1 cellular context compared by ENCODE assay signal in the genomic region with DNA sequence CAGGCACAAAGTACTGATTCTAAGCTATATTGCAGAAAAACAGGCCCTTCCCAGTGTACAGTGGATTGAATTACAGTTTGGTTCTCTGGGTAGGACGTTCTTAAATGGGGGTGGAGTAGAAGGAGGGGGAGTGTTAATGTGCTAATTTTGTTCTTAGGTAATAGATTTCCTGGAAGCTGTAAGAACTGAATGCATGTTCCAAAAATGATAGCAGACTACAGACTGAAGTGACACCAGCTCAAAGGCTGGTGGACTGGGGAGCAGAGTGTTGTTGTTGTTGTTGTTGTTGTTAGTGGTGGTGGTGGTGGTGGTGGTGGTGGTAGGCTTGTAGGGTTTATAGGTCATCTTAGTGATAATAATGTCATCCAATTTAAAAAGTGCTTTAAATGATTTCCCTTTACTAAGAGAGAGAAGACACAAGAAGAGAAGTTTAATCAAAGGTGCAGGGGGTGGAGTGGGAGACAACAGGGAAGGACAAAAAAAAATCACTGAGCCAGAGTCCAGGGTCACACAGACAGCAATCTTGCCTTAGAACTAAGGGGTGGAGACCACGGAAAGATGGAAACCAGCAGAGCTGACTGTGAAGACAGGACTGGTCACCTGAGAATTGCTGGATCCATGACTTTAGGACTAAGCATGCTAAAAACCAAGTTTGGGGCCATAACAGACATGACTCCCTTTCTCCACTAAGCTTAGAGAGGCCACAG.
TF ChIP-seq lines count a peak whose summit lies in the region.

No MANE protein-coding gene starts in this region.

TF ChIP-seq in K562, 482 proteins besides CTCF, POLR2A, EP300 and RAD21 (continued from another document and continues in another):
- TF ChIP-seq TCF7 (IDR thresholded peaks at IDR 0.05; ENCODE audit: borderline replicate concordance) = no peak
- peak; percentile 60 for TF ChIP-seq TCF3 (CRISPR knock-in tag; IDR thresholded peaks at IDR 0.05)
- no peak for TF ChIP-seq HLTF (IDR thresholded peaks at IDR 0.05)
- no peak for TF ChIP-seq NEUROD1 (IDR thresholded peaks at IDR 0.05; ENCODE audit: borderline replicate concordance, low read depth, low read length, partially characterized antibody)
- no peak for TF ChIP-seq RCOR1 (IDR thresholded peaks at IDR 0.05; ENCODE audit: borderline replicate concordance in 1 of 2, low read depth in 2 of 2, low read length in 2 of 2)
- TF ChIP-seq, protein P1, sequence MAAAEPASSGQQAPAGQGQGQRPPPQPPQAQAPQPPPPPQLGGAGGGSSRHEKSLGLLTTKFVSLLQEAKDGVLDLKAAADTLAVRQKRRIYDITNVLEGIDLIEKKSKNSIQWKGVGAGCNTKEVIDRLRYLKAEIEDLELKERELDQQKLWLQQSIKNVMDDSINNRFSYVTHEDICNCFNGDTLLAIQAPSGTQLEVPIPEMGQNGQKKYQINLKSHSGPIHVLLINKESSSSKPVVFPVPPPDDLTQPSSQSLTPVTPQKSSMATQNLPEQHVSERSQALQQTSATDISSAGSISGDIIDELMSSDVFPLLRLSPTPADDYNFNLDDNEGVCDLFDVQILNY (CRISPR knock-in tag; IDR thresholded peaks at IDR 0.05) = no peak
- no peak for TF ChIP-seq NCOA4 (IDR thresholded peaks at IDR 0.05; ENCODE audit: partially characterized antibody)
- TF ChIP-seq, protein P2, sequence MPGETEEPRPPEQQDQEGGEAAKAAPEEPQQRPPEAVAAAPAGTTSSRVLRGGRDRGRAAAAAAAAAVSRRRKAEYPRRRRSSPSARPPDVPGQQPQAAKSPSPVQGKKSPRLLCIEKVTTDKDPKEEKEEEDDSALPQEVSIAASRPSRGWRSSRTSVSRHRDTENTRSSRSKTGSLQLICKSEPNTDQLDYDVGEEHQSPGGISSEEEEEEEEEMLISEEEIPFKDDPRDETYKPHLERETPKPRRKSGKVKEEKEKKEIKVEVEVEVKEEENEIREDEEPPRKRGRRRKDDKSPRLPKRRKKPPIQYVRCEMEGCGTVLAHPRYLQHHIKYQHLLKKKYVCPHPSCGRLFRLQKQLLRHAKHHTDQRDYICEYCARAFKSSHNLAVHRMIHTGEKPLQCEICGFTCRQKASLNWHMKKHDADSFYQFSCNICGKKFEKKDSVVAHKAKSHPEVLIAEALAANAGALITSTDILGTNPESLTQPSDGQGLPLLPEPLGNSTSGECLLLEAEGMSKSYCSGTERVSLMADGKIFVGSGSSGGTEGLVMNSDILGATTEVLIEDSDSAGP (CRISPR knock-in tag; IDR thresholded peaks at IDR 0.05) = no peak
- 0 out of 2 replicates have a peak, but pooled peaks have one; percentile 26 for TF ChIP-seq EGR1 (conservative IDR thresholded peaks at IDR 0.05)
- TF ChIP-seq EZH2 (IDR thresholded peaks at IDR 0.05; ENCODE audit: borderline replicate concordance, low read depth, low read length) = no peak
- TF ChIP-seq SMARCA4 (IDR thresholded peaks at IDR 0.05) = peak; percentile 53; the same call in 1 of the 2 replicates
- TF ChIP-seq, protein P3, sequence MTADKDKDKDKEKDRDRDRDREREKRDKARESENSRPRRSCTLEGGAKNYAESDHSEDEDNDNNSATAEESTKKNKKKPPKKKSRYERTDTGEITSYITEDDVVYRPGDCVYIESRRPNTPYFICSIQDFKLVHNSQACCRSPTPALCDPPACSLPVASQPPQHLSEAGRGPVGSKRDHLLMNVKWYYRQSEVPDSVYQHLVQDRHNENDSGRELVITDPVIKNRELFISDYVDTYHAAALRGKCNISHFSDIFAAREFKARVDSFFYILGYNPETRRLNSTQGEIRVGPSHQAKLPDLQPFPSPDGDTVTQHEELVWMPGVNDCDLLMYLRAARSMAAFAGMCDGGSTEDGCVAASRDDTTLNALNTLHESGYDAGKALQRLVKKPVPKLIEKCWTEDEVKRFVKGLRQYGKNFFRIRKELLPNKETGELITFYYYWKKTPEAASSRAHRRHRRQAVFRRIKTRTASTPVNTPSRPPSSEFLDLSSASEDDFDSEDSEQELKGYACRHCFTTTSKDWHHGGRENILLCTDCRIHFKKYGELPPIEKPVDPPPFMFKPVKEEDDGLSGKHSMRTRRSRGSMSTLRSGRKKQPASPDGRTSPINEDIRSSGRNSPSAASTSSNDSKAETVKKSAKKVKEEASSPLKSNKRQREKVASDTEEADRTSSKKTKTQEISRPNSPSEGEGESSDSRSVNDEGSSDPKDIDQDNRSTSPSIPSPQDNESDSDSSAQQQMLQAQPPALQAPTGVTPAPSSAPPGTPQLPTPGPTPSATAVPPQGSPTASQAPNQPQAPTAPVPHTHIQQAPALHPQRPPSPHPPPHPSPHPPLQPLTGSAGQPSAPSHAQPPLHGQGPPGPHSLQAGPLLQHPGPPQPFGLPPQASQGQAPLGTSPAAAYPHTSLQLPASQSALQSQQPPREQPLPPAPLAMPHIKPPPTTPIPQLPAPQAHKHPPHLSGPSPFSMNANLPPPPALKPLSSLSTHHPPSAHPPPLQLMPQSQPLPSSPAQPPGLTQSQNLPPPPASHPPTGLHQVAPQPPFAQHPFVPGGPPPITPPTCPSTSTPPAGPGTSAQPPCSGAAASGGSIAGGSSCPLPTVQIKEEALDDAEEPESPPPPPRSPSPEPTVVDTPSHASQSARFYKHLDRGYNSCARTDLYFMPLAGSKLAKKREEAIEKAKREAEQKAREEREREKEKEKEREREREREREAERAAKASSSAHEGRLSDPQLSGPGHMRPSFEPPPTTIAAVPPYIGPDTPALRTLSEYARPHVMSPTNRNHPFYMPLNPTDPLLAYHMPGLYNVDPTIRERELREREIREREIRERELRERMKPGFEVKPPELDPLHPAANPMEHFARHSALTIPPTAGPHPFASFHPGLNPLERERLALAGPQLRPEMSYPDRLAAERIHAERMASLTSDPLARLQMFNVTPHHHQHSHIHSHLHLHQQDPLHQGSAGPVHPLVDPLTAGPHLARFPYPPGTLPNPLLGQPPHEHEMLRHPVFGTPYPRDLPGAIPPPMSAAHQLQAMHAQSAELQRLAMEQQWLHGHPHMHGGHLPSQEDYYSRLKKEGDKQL (CRISPR knock-in tag; IDR thresholded peaks at IDR 0.05; ENCODE audit: borderline replicate concordance) = no peak
- TF ChIP-seq COPS2 (conservative IDR thresholded peaks at IDR 0.05) = no peak
- 0 out of 2 replicates have a peak, but pooled peaks have one; percentile 18 for TF ChIP-seq JUND (IDR thresholded peaks at IDR 0.05; ENCODE audit: borderline replicate concordance, low read depth, low read length)
- TF ChIP-seq JUND (tag; IDR thresholded peaks at IDR 0.05; ENCODE audit: borderline replicate concordance, low read depth, low read length) = no peak; the same call in 2 of the 3 replicates
- TF ChIP-seq ZNF589 (CRISPR knock-in tag; IDR thresholded peaks at IDR 0.05; ENCODE audit: low read depth) = 0 out of 2 replicates have a peak, but pooled peaks have one; percentile 37
- TF ChIP-seq ZKSCAN8 (CRISPR knock-in tag; IDR thresholded peaks at IDR 0.05) = no peak
- TF ChIP-seq PBX2 (CRISPR knock-in tag; IDR thresholded peaks at IDR 0.05; ENCODE audit: low read depth) = no peak
- TF ChIP-seq PBX2 (tag; conservative IDR thresholded peaks at IDR 0.05; ENCODE audit: low read depth) = no peak
- TF ChIP-seq HCFC1 (IDR thresholded peaks at IDR 0.05; ENCODE audit: low read depth, low read length) = no peak
- TF ChIP-seq STAT5A (IDR thresholded peaks at IDR 0.05; ENCODE audit: borderline replicate concordance, low read length) = peak; percentile 74; the same call in 1 of the 2 replicates
- peak; percentile 14 to 59; a peak in 1 of 4 replicates for TF ChIP-seq FOXK2 (conservative IDR thresholded peaks at IDR 0.05 in 1 of 2, IDR thresholded peaks at IDR 0.05 in 1 of 2; ENCODE audit: low read depth in 2 of 2)
- no peak for TF ChIP-seq THRAP3 (IDR thresholded peaks at IDR 0.05; ENCODE audit: borderline replicate concordance)
- TF ChIP-seq ZFPM2 (CRISPR knock-in tag; IDR thresholded peaks at IDR 0.05) = no peak
- no peak for TF ChIP-seq ZNF121 (CRISPR knock-in tag; conservative IDR thresholded peaks at IDR 0.05)
- no peak for TF ChIP-seq XRCC5 (IDR thresholded peaks at IDR 0.05; ENCODE audit: low read depth, low read length)
- TF ChIP-seq SIN3B (IDR thresholded peaks at IDR 0.05; ENCODE audit: low read depth) = no peak
- peak in 1 of 2 experiments; percentile 30; a peak in 1 of 4 replicates for TF ChIP-seq MAZ (CRISPR knock-in tag; conservative IDR thresholded peaks at IDR 0.05 in 1 of 2, IDR thresholded peaks at IDR 0.05 in 1 of 2)
- no peak for TF ChIP-seq PATZ1 (CRISPR knock-in tag; IDR thresholded peaks at IDR 0.05; ENCODE audit: borderline replicate concordance)
- TF ChIP-seq HDAC1 (IDR thresholded peaks at IDR 0.05) = 0 out of 4 replicates have a peak, but pooled peaks of 1 of the 2 experiments have one; percentile 25
- TF ChIP-seq MCM5 (IDR thresholded peaks at IDR 0.05; ENCODE audit: low read depth) = no peak
- TF ChIP-seq NR2C1 (IDR thresholded peaks at IDR 0.05) = no peak
- TF ChIP-seq NR2C1 (tag; IDR thresholded peaks at IDR 0.05) = no peak
- TF ChIP-seq NFE2L1 (tag; IDR thresholded peaks at IDR 0.05; ENCODE audit: borderline replicate concordance, low read depth) = no peak
- TF ChIP-seq ZNF324 (CRISPR knock-in tag; IDR thresholded peaks at IDR 0.05) = no peak
- TF ChIP-seq ZFP30 (CRISPR knock-in tag; IDR thresholded peaks at IDR 0.05; ENCODE audit: borderline replicate concordance) = no peak
- TF ChIP-seq ZNF778 (CRISPR knock-in tag; IDR thresholded peaks at IDR 0.05) = no peak
- no peak for TF ChIP-seq MECOM (CRISPR knock-in tag; IDR thresholded peaks at IDR 0.05)
- TF ChIP-seq, protein P4, sequence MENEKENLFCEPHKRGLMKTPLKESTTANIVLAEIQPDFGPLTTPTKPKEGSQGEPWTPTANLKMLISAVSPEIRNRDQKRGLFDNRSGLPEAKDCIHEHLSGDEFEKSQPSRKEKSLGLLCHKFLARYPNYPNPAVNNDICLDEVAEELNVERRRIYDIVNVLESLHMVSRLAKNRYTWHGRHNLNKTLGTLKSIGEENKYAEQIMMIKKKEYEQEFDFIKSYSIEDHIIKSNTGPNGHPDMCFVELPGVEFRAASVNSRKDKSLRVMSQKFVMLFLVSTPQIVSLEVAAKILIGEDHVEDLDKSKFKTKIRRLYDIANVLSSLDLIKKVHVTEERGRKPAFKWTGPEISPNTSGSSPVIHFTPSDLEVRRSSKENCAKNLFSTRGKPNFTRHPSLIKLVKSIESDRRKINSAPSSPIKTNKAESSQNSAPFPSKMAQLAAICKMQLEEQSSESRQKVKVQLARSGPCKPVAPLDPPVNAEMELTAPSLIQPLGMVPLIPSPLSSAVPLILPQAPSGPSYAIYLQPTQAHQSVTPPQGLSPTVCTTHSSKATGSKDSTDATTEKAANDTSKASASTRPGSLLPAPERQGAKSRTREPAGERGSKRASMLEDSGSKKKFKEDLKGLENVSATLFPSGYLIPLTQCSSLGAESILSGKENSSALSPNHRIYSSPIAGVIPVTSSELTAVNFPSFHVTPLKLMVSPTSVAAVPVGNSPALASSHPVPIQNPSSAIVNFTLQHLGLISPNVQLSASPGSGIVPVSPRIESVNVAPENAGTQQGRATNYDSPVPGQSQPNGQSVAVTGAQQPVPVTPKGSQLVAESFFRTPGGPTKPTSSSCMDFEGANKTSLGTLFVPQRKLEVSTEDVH (IDR thresholded peaks at IDR 0.05; ENCODE audit: low read depth, partially characterized antibody) = no peak
- TF ChIP-seq FOXA1 (IDR thresholded peaks at IDR 0.05; ENCODE audit: borderline replicate concordance) = no peak
- no peak for TF ChIP-seq FOXJ2 (tag; IDR thresholded peaks at IDR 0.05)
- no peak for TF ChIP-seq MNT (conservative IDR thresholded peaks at IDR 0.05)
- TF ChIP-seq TAL1 (IDR thresholded peaks at IDR 0.05) = peak; percentile 37; the same call in 1 of the 2 replicates
- TF ChIP-seq ZNF143 (CRISPR knock-in tag; IDR thresholded peaks at IDR 0.05) = no peak
- no peak for TF ChIP-seq ZNF146 (CRISPR knock-in tag; IDR thresholded peaks at IDR 0.05; ENCODE audit: unreplicated experiment)
- peak; percentile 20; the same call in 1 of the 2 replicates for TF ChIP-seq TEAD4 (IDR thresholded peaks at IDR 0.05; ENCODE audit: low read length)
- no peak for TF ChIP-seq TEAD4 (CRISPR knock-in tag; IDR thresholded peaks at IDR 0.05; ENCODE audit: borderline replicate concordance)
- TF ChIP-seq DNMT1 (IDR thresholded peaks at IDR 0.05) = no peak
- TF ChIP-seq ZFX (CRISPR knock-in tag; IDR thresholded peaks at IDR 0.05) = no peak
